8 cellular contexts compared by ENCODE assay signal in genomic region chr20:45419188-45420091, GRCh38. TPM values are rescaled to one million over a fixed set of nuclear protein-coding genes. Genes with fewer than 3 reads are reported as not detected.
DNase-seq lines count a peak whose midpoint lies in the region; ATAC-seq and TF ChIP-seq lines count a peak whose summit lies in the region.

No MANE protein-coding gene starts in this region.

- H3K9me3 Mint-ChIP-seq in activated T-cell treated with anti-CD3 and anti-CD28 coated beads, Interleukin-2, amount 50 U/mL, for 72 hours: no peaks in the 10 kb centered on the region
- H3K9me3 Mint-ChIP-seq in T-cell: no peaks in the 10 kb centered on the region

- no peaks in the 10 kb centered on the region for H3K27me3 ChIP-seq in heart right ventricle

- peaks cover 8 to 24% of the 10 kb centered on the region in 2 donors for H3K36me3 Mint-ChIP-seq in activated T-cell treated with anti-CD3 and anti-CD28 coated beads, Interleukin-2, amount 50 U/mL, for 72 hours (ENCODE audit: insufficient read depth in 2 of 2)
- H3K36me3 Mint-ChIP-seq in T-cell: peaks cover 47% of the 10 kb centered on the region

- POLR2A ChIA-PET in T-cell (lab: Charles Lee): no interaction called here

- intact Hi-C loops in heart right ventricle (cut with DNase I): loop anchor here in 2 of 10 donors (5.0 kb wide), 2 partner anchors 47 to 57 kb away; partner anchors contain the start of gene SYS1 (in 1 of the 2)

- TF ChIP-seq CTCF in heart right ventricle (IDR thresholded peaks at IDR 0.05): no peak

- H3K4me1 ChIP-seq in heart right ventricle: peaks cover 0 to 56% (median 44%) of the 10 kb centered on the region in 9 donors

- H3K36me3 ChIP-seq in heart right ventricle: peaks cover 0 to 70% (median 46%) of the 10 kb centered on the region in 9 donors

- peak; percentile 48 for ATAC-seq in GM21515 (IDR thresholded peaks at IDR 0.05; ENCODE audit: unreplicated experiment)
- peak; percentile 64 to 71 for ATAC-seq in activated T-cell treated with anti-CD3 and anti-CD28 coated beads, Interleukin-2, amount 50 U/mL, for 72 hours (replicated peaks in 1 of 2)
- ATAC-seq in heart right ventricle: peak; percentile 73 to 95 (median 90)
- ATAC-seq in T-cell (replicated peaks in 1 of 4): no peak
- ATAC-seq in GM21717 (IDR thresholded peaks at IDR 0.05; ENCODE audit: unreplicated experiment): no peak

- H3K4me1 Mint-ChIP-seq in activated T-cell treated with anti-CD3 and anti-CD28 coated beads, Interleukin-2, amount 50 U/mL, for 72 hours (ENCODE audit: low read depth): peaks cover 40% of the 10 kb centered on the region
- H3K4me1 Mint-ChIP-seq in T-cell: peaks cover 40 to 44% (median 42%) of the 10 kb centered on the region in 3 donors

- WGBS in heart right ventricle, 2 donors: 54 to 58% methylated on average over 17 of the region's 17 CpGs

- peak overlapping the region; percentile 64 for H3K27ac Mint-ChIP-seq in activated T-cell treated with anti-CD3 and anti-CD28 coated beads, Interleukin-2, amount 50 U/mL, for 72 hours
- peak overlapping the region in 1 of 2 donors; percentile 58 for H3K27ac Mint-ChIP-seq in T-cell

- peak overlapping the region; percentile 18 to 31 for H3K4me3 Mint-ChIP-seq in activated T-cell treated with anti-CD3 and anti-CD28 coated beads, Interleukin-2, amount 50 U/mL, for 72 hours
- peak overlapping the region in 1 of 3 donors; percentile 17 for H3K4me3 Mint-ChIP-seq in T-cell

- no peaks in the 10 kb centered on the region for H3K27me3 Mint-ChIP-seq in activated T-cell treated with anti-CD3 and anti-CD28 coated beads, Interleukin-2, amount 50 U/mL, for 72 hours (ENCODE audit: low read depth)
- H3K27me3 Mint-ChIP-seq in T-cell: no peaks in the 10 kb centered on the region

- H3K4me3 ChIP-seq in heart right ventricle: peak overlapping the region in 3 of 10 donors; percentile 7 to 18 (median 13)

- DNase-seq in GM04504 (ENCODE audit: low read depth) (peak; percentile 96), HUDEP-2 (lab: John Stamatoyannopoulos, UW; ENCODE audit: unreplicated experiment in 76 of 76) (peak in 75 of 76 experiments; percentile 42 to 99 (median 92)), heart right ventricle (peak; percentile 40 to 84), smooth muscle cell of the brain vasculature (ENCODE audit: low read depth, low spot score) (peak; percentile 28), T-cell (no peak)
- DNase-seq in activated T-cell treated with anti-CD3 and anti-CD28 coated beads, Interleukin-2, amount 50 U/mL, for 72 hours: peak; percentile 30 to 51

- H3K27ac ChIP-seq in heart right ventricle: peak overlapping the region; percentile 73 to 92 (median 88)

- no peaks in the 10 kb centered on the region for H3K9me3 ChIP-seq in heart right ventricle

- CTCF ChIA-PET in T-cell (lab: Charles Lee): interaction anchor here (1.0 to 4.4 kb wide), 3 partner anchors 17 to 46 kb away, joined by 4 to 24 read pairs (median 5); no protein-coding TSS in a partner anchor

RNA-seq across cellular contexts. Expression of gene PIGT, which starts 3.5 kb away (rescaled TPM):
- total RNA-seq in activated T-cell treated with anti-CD3 and anti-CD28 coated beads, Interleukin-2, amount 50 U/mL, for 72 hours: 10 to 100 TPM; 60.4 to 63.7 TPM
- total RNA-seq in heart right ventricle (100 to 1,000 TPM; 130 to 221 (median 144) TPM), T-cell (100 to 1,000 TPM in 2 of 5 donors, 10 to 100 TPM in 3; 76.6 to 140 (median 79.4) TPM)
- polyA plus RNA-seq in heart right ventricle: 100 to 1,000 TPM in 1 of 2 donors, 10 to 100 TPM in 1; 72.9 to 155 TPM

RNA-seq across cellular contexts. Expression of gene DBNDD2, which starts 11.4 kb away (rescaled TPM):
- total RNA-seq in activated T-cell treated with anti-CD3 and anti-CD28 coated beads, Interleukin-2, amount 50 U/mL, for 72 hours: 10 to 100 TPM; 28.7 to 43.4 TPM
- total RNA-seq in heart right ventricle: 100 to 1,000 TPM; 284 to 676 (median 334) TPM
- 100 to 1,000 TPM; 353 to 381 TPM for polyA plus RNA-seq in heart right ventricle
- 10 to 100 TPM; 10.1 to 16.8 (median 14.8) TPM for total RNA-seq in T-cell

RNA-seq across cellular contexts. Expression of gene TP53TG5, which starts 41.3 kb away (rescaled TPM):
- total RNA-seq in activated T-cell treated with anti-CD3 and anti-CD28 coated beads, Interleukin-2, amount 50 U/mL, for 72 hours: under 1 TPM; 0.67 to 0.83 TPM
- total RNA-seq in heart right ventricle (1 to 10 TPM in 8 of 10 donors, under 1 TPM in 2; 0.59 to 2.4 (median 1.3) TPM), T-cell (under 1 TPM in 3 of 5 donors, not detected in 2; 0.10 to 0.23 (median 0.16) TPM)
- polyA plus RNA-seq in heart right ventricle: 1 to 10 TPM in 1 of 2 donors, under 1 TPM in 1; 0.43 to 1.1 TPM

RNA-seq across cellular contexts. Expression of gene WFDC2, which starts 50.1 kb away (rescaled TPM):
- 1 to 10 TPM; 1.2 to 1.8 TPM for total RNA-seq in activated T-cell treated with anti-CD3 and anti-CD28 coated beads, Interleukin-2, amount 50 U/mL, for 72 hours
- total RNA-seq in heart right ventricle: 1 to 10 TPM in 1 of 10 donors, under 1 TPM in 3, not detected in 6; 0.44 to 1.6 (median 0.53) TPM
- under 1 TPM; 0.55 to 0.66 TPM for polyA plus RNA-seq in heart right ventricle
- total RNA-seq in T-cell: 1 to 10 TPM in 1 of 5 donors, under 1 TPM in 1, not detected in 3; 0.56 to 1.7 TPM

RNA-seq across cellular contexts. Expression of gene SYS1, which starts 56.5 kb away (rescaled TPM):
- total RNA-seq in activated T-cell treated with anti-CD3 and anti-CD28 coated beads, Interleukin-2, amount 50 U/mL, for 72 hours: 10 to 100 TPM; 35.4 to 38.8 TPM
- total RNA-seq in heart right ventricle (10 to 100 TPM; 13.9 to 27.9 (median 18.2) TPM), T-cell (10 to 100 TPM; 53.1 to 86.9 (median 58.2) TPM)
- polyA plus RNA-seq in heart right ventricle: 10 to 100 TPM; 11.7 to 34.5 TPM

Comparison
In these comparisons a context has a peak if more than half of its experiments do, and no peak if none do; other contexts are left out.
1. DNase-seq: peak in GM04504 (single experiment), HUDEP-2 (75 of 76), activated T-cell treated with anti-CD3 and anti-CD28 coated beads, Interleukin-2, amount 50 U/mL, for 72 hours (2 of 2), heart right ventricle (2 of 2) and smooth muscle cell of the brain vasculature (single experiment); none in T-cell (0 of 34).
2. ATAC-seq: peak in GM21515 (single experiment), activated T-cell treated with anti-CD3 and anti-CD28 coated beads, Interleukin-2, amount 50 U/mL, for 72 hours (2 of 2) and heart right ventricle (8 of 8); none in T-cell (0 of 4) and GM21717 (single experiment).
3. RNA of gene DBNDD2, which starts 11.4 kb away (total RNA-seq): 284 to 676 TPM in heart right ventricle; 28.7 to 43.4 TPM in activated T-cell treated with anti-CD3 and anti-CD28 coated beads, Interleukin-2, amount 50 U/mL, for 72 hours and 10.1 to 16.8 TPM in T-cell; every median in the first group is over 4 times any median in the second.